Comparison of ENCODE assay signal across 7 cellular contexts in genomic region chr11:74325649-74326645, GRCh38. TPM values are rescaled to one million over a fixed set of nuclear protein-coding genes. Genes with fewer than 3 reads are reported as not detected.
DNase-seq lines count a peak whose midpoint lies in the region; ATAC-seq and TF ChIP-seq lines count a peak whose summit lies in the region.

No MANE protein-coding gene starts in this region.

- H3K36me3 ChIP-seq in thyroid gland, result no peaks in the 10 kb centered on the region

- CTCF ChIA-PET in CD4-positive, alpha-beta T cell (lab: Charles Lee), result no interaction called here

- H3K27ac Mint-ChIP-seq in CD4-positive, alpha-beta T cell, result no peak overlapping the region

- TF ChIP-seq POLR2A in thyroid gland (IDR thresholded peaks at IDR 0.05), result peak in 1 of 2 donors; percentile 36

- 44 to 50% methylated on average over 7 of the region's 7 CpGs for WGBS in thyroid gland, 2 donors

- no peak overlapping the region for H3K4me3 Mint-ChIP-seq in CD4-positive, alpha-beta T cell

- H3K27ac ChIP-seq in thyroid gland, result peak overlapping the region; percentile 81 to 87 (median 86)
- H3K27ac ChIP-seq in CD4-positive, alpha-beta T cell (ENCODE audit: low read depth, low read length), result no peak overlapping the region

- no peaks in the 10 kb centered on the region for H3K9me3 ChIP-seq in thyroid gland
- no peaks in the 10 kb centered on the region for H3K9me3 ChIP-seq in CD4-positive, alpha-beta T cell (ENCODE audit: control insufficient read depth, low read length)

- peaks cover 15% of the 10 kb centered on the region for H3K36me3 Mint-ChIP-seq in CD4-positive, alpha-beta T cell (ENCODE audit: low read depth)

- no peaks in the 10 kb centered on the region for H3K9me3 Mint-ChIP-seq in CD4-positive, alpha-beta T cell

- POLR2A ChIA-PET in CD4-positive, alpha-beta T cell (lab: Charles Lee), result interaction anchor here (1.1 kb wide), 1 partner anchor 42 kb away, joined by 3 read pairs; no protein-coding TSS in a partner anchor

- peak; percentile 34 for ATAC-seq in left lobe of liver
- ATAC-seq in GM18909 (IDR thresholded peaks at IDR 0.05; ENCODE audit: poor library complexity, unreplicated experiment), result no peak
- no peak for ATAC-seq in GM21390 (IDR thresholded peaks at IDR 0.05; ENCODE audit: unreplicated experiment)
- no peak for ATAC-seq in CD4-positive, alpha-beta T cell (ENCODE audit: poor library complexity)

- no peak overlapping the region for H3K4me3 ChIP-seq in cardiac fibroblast (replicated peaks in 1 of 2; ENCODE audit: low read depth in 2 of 2, low read length in 2 of 2)
- no peak overlapping the region for H3K4me3 ChIP-seq in thyroid gland (replicated peaks in 1 of 3)

- peaks cover 4% of the 10 kb centered on the region for H3K27me3 Mint-ChIP-seq in CD4-positive, alpha-beta T cell

- TF ChIP-seq CTCF in cardiac fibroblast (IDR thresholded peaks at IDR 0.05; ENCODE audit: low read depth, low read length), result no peak
- no peak for TF ChIP-seq CTCF in thyroid gland (IDR thresholded peaks at IDR 0.05)
- TF ChIP-seq CTCF in CD4-positive, alpha-beta T cell (IDR thresholded peaks at IDR 0.05), result no peak

- intact Hi-C loops in thyroid gland (cut with DNase I), result no loop called here
- intact Hi-C loops in CD4-positive, alpha-beta T cell (cut with DNase I, micrococcal nuclease), result loop anchor here in 1 of 2 experiments (10.0 kb wide), 1 partner anchor 361 kb away; no protein-coding TSS in a partner anchor

- H3K4me1 ChIP-seq in thyroid gland, result peaks cover 63 to 83% of the 10 kb centered on the region in 2 donors

- DNase-seq in NCI-H1092 treated with DMSO at 0.1 percent for 48 hours (lab: John Stamatoyannopoulos, UW) (peak; percentile 78), cardiac fibroblast (ENCODE audit: low read depth in 2 of 2) (peak; percentile 84 to 98), left lobe of liver (ENCODE audit: low spot score) (peak; percentile 51), thyroid gland (peak; percentile 92 to 95)
- DNase-seq in CD4-positive, alpha-beta T cell, result no peak

- no peaks in the 10 kb centered on the region for H3K4me1 Mint-ChIP-seq in CD4-positive, alpha-beta T cell (ENCODE audit: low read depth)

- H3K27me3 ChIP-seq in thyroid gland, result no peaks in the 10 kb centered on the region
- H3K27me3 ChIP-seq in CD4-positive, alpha-beta T cell (ENCODE audit: control insufficient read depth, insufficient read depth, low read length), result no peaks in the 10 kb centered on the region

RNA-seq across cellular contexts. Expression of gene P4HA3, which starts 14.5 kb away (rescaled TPM):
- 0.23 TPM for total RNA-seq in left lobe of liver
- total RNA-seq in thyroid gland, result 1 to 10 TPM; 1.6 to 4.3 (median 2.7) TPM
- total RNA-seq in CD4-positive, alpha-beta T cell, result not detected

Comparison
In these comparisons a context has a peak if more than half of its experiments do, and no peak if none do; other contexts are left out.
1. DNase-seq: peak in NCI-H1092 treated with DMSO at 0.1 percent for 48 hours (single experiment), cardiac fibroblast (2 of 2), left lobe of liver (single experiment) and thyroid gland (2 of 2); none in CD4-positive, alpha-beta T cell (0 of 10).